ENCODE assay signal across 8 cellular contexts in the genomic region with DNA sequence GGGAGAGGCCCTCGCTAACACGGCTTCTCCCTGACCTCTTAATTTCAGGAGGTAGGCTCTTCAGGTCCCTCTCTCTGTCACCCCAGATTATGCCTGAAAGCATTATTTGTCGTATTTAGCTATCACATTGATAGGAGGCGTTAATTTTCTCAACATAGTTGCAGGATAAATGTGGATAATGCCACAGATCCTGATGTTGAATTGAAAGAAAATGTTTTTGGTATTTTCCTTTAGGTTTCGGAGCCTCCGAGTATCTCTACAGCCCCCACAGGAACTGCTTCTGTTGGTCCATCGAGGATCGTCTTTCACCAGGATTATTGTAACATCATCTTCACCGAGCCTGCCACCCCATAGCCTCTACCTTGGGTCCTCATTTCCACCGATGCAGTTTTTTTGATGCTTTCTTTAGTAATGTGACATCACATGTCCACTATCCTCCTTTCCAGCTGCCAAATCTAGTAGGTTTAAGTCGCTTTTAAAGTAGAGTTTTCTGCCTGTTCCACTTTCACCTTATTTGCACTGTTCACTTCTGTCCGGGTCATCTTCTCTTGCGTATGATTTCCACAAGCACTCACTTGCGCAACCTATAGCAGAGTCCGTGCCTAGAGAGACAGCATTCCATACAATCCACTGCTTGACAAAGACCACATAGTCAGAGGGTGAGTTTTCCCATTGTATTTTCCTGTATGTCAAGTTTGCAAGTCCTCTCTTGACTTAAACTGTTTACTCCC. TPM values are rescaled to one million over a fixed set of nuclear protein-coding genes. Genes with fewer than 3 reads are reported as not detected.
A peak's percentile ranks its signal among the peaks of the same experiment; 100 is the strongest.
DNase-seq lines count a peak whose midpoint lies in the region; ATAC-seq and TF ChIP-seq lines count a peak whose summit lies in the region.

No MANE protein-coding gene starts in this region.

- H3K79me2 ChIP-seq in HCT116 (ENCODE audit: insufficient read depth, low read length) (peaks cover 7% of the 10 kb centered on the region; the same call in 1 of the 2 replicates), neural progenitor cell (ENCODE audit: low read depth) (peaks cover 24% of the 10 kb centered on the region)

- peaks cover 40% of the 10 kb centered on the region for H3K36me3 Mint-ChIP-seq in neural progenitor cell

- CTCF ChIA-PET in HCT116 (lab: Charles Lee), result no interaction called here

- H3K9me2 ChIP-seq in HCT116 (ENCODE audit: insufficient read depth), result no peaks in the 10 kb centered on the region

- peaks cover 17% of the 10 kb centered on the region for H3K4me1 Mint-ChIP-seq in neural progenitor cell

- no peaks in the 10 kb centered on the region for H4K20me1 ChIP-seq in BLaER1
- H4K20me1 ChIP-seq in HCT116 (ENCODE audit: insufficient read depth), result no peaks in the 10 kb centered on the region
- H4K20me1 ChIP-seq in neural progenitor cell (ENCODE audit: low read depth), result no peaks in the 10 kb centered on the region

- H3K27me3 ChIP-seq in BLaER1 (peaks cover 14% of the 10 kb centered on the region), HCT116 (ENCODE audit: insufficient read depth, low read length) (no peaks in the 10 kb centered on the region), esophagus muscularis mucosa (no peaks in the 10 kb centered on the region), neural progenitor cell (peaks cover 28% of the 10 kb centered on the region)

- no peak for TF ChIP-seq RAD21 in HCT116 (IDR thresholded peaks at IDR 0.05; ENCODE audit: low read depth)

- H3K4me2 ChIP-seq in BLaER1 (peak overlapping the region; percentile 92), HCT116 (ENCODE audit: low read length) (peak overlapping the region; percentile 83), neural progenitor cell (peak overlapping the region; percentile 96)

- peaks cover 19% of the 10 kb centered on the region for H3K9me3 Mint-ChIP-seq in neural progenitor cell

- peaks cover 8% of the 10 kb centered on the region for H3F3A ChIP-seq in neural progenitor cell (ENCODE audit: low read depth)

- ATAC-seq in HCT116, result no peak
- no peak for ATAC-seq in HG02884 (IDR thresholded peaks at IDR 0.05; ENCODE audit: unreplicated experiment)

- TF ChIP-seq CTCF in HCT116 (IDR thresholded peaks at IDR 0.05 in 2 of 3, conservative IDR thresholded peaks at IDR 0.05 in 1 of 3; ENCODE audit: borderline replicate concordance in 1 of 3, insufficient read depth in 1 of 3, low read depth in 2 of 3, low read length in 2 of 3), result no peak
- no peak for TF ChIP-seq CTCF in esophagus muscularis mucosa (IDR thresholded peaks at IDR 0.05)
- TF ChIP-seq CTCF in neural progenitor cell (IDR thresholded peaks at IDR 0.05), result no peak

- peak overlapping the region; percentile 90 for H3K4me3 Mint-ChIP-seq in neural progenitor cell

- POLR2A ChIA-PET in HCT116 (lab: Charles Lee), result no interaction called here

- H3K9me3 ChIP-seq in BLaER1, result peaks cover 29% of the 10 kb centered on the region
- 0 out of 4 replicates have a peak, but pooled peaks cover 0 to 4% of the 10 kb centered on the region in 2 experiments for H3K9me3 ChIP-seq in HCT116 (ENCODE audit: control insufficient read depth in 1 of 2, insufficient read depth in 1 of 2, low read depth in 1 of 2, low read length in 2 of 2)
- no peaks in the 10 kb centered on the region for H3K9me3 ChIP-seq in esophagus muscularis mucosa
- H3K9me3 ChIP-seq in neural progenitor cell (ENCODE audit: low read depth), result no peaks in the 10 kb centered on the region

- H3K36me3 ChIP-seq in BLaER1, result 0 out of 2 replicates have a peak, but pooled peaks cover 14% of the 10 kb centered on the region
- 0 out of 4 replicates have a peak, but pooled peaks cover 0 to 7% of the 10 kb centered on the region in 2 experiments for H3K36me3 ChIP-seq in HCT116 (ENCODE audit: control insufficient read depth in 1 of 2, insufficient read depth in 2 of 2, low read length in 2 of 2)
- H3K36me3 ChIP-seq in esophagus muscularis mucosa, result no peaks in the 10 kb centered on the region
- H3K36me3 ChIP-seq in neural progenitor cell, result peaks cover 6% of the 10 kb centered on the region

- BruUV-seq in HCT116 (replicated peaks; lab: Mats Ljungman, UMichigan), result no TSS peak

- 27% methylated on average over 15 of the region's 15 CpGs for WGBS in esophagus muscularis mucosa

- H3K27me3 Mint-ChIP-seq in neural progenitor cell (ENCODE audit: insufficient read depth, low read depth), result peaks cover 9% of the 10 kb centered on the region

- peak overlapping the region; percentile 42 for H3K27ac Mint-ChIP-seq in neural progenitor cell

- no peak for DNase-seq in HCT116 (ENCODE audit: low read depth, low spot score)
- DNase-seq in SW480 (ENCODE audit: low spot score), result peak; percentile 50
- no peak for DNase-seq in esophagus muscularis mucosa (ENCODE audit: extremely low spot score)
- peak; percentile 28 for DNase-seq in neural progenitor cell (ENCODE audit: low spot score)
- no peak for DNase-seq in NCI-H2196 treated with DMSO at 0.1 percent for 48 hours (lab: John Stamatoyannopoulos, UW; ENCODE audit: unreplicated experiment)
- DNase-seq in stimulated activated CD4-positive, alpha-beta T cell treated with anti-CD3 and anti-CD28 coated beads, Interleukin-2, amount 100 ng/mL, for 24 hours, result no peak

- peak overlapping the region; percentile 90 for H3K9ac ChIP-seq in BLaER1
- H3K9ac ChIP-seq in HCT116 (ENCODE audit: low read length), result peak overlapping the region; percentile 71
- H3K9ac ChIP-seq in neural progenitor cell, result peak overlapping the region; percentile 25

- peaks cover 17% of the 10 kb centered on the region for H3K4me1 ChIP-seq in BLaER1
- peaks cover 3 to 18% of the 10 kb centered on the region in 2 experiments; a peak in 3 of 4 replicates for H3K4me1 ChIP-seq in HCT116 (ENCODE audit: control insufficient read depth in 1 of 2, insufficient read depth in 2 of 2, low read length in 2 of 2)
- H3K4me1 ChIP-seq in esophagus muscularis mucosa, result peaks cover 15 to 20% (median 18%) of the 10 kb centered on the region in 4 donors
- peaks cover 9% of the 10 kb centered on the region for H3K4me1 ChIP-seq in neural progenitor cell

- TF ChIP-seq EP300 in esophagus muscularis mucosa (IDR thresholded peaks at IDR 0.05), result no peak

- intact Hi-C loops in HCT116 (cut with micrococcal nuclease), result loop anchor here (2.0 kb wide), 1 partner anchor 293 kb away; no protein-coding TSS in a partner anchor
- intact Hi-C loops in esophagus muscularis mucosa (cut with DNase I), result loop anchor here (1.0 to 5.0 kb wide), 2 partner anchors 58 to 290 kb away; no protein-coding TSS in a partner anchor

- H2AFZ ChIP-seq in HCT116 (ENCODE audit: low read depth, low read length, poor library complexity, severe bottlenecking) (no peak overlapping the region), neural progenitor cell (replicated peaks) (peak overlapping the region; percentile 78)

- peak overlapping the region; percentile 89 for H3K4me3 ChIP-seq in BLaER1
- peak overlapping the region; percentile 70 to 71 for H3K4me3 ChIP-seq in HCT116 (replicated peaks in 1 of 2; ENCODE audit: low read depth in 1 of 2, low read length in 2 of 2)
- H3K4me3 ChIP-seq in esophagus muscularis mucosa, result peak overlapping the region; percentile 88 to 92 (median 90)
- peak overlapping the region; percentile 76 for H3K4me3 ChIP-seq in neural progenitor cell

- TF ChIP-seq POLR2A in HCT116 (IDR thresholded peaks at IDR 0.05; ENCODE audit: borderline replicate concordance, extremely low read depth, insufficient read depth, insufficient read length) (no peak), esophagus muscularis mucosa (IDR thresholded peaks at IDR 0.05; ENCODE audit: low read depth) (no peak)

- RAD21 ChIA-PET in HCT116 (lab: Charles Lee; ENCODE audit: low non-redundant PET in 1 of 2, low total read pairs in 2 of 2, uncharacterized antibody in 2 of 2, unreplicated experiment in 2 of 2), result no interaction called here

- H3K27ac ChIP-seq in BLaER1 (peak overlapping the region; percentile 85), HCT116 (ENCODE audit: low read depth, low read length) (peak overlapping the region; percentile 68), esophagus muscularis mucosa (replicated peaks in 1 of 4) (peak overlapping the region; percentile 82 to 86 (median 86)), neural progenitor cell (no peak overlapping the region)

TF ChIP-seq in HCT116, 20 proteins besides CTCF, POLR2A, EP300 and RAD21:
- TF ChIP-seq CEBPB (IDR thresholded peaks at IDR 0.05; ENCODE audit: low read depth) (peak; percentile 82), CBX3 (IDR thresholded peaks at IDR 0.05; ENCODE audit: low read depth) (no peak)
TF ChIP-seq in HCT116: peak in this region for 1.

RNA-seq across cellular contexts. Expression of a gene that starts 0.7 kb away (rescaled TPM):
- total RNA-seq in HCT116 (2021; ENCODE audit: unreplicated experiment), result 10.3 TPM
- 3.7 and 6.1 TPM in 2 replicates for polyA plus RNA-seq in HCT116 (2012)
- 1 to 10 TPM; 2.1 to 2.5 (median 2.4) TPM for total RNA-seq in esophagus muscularis mucosa
- 17.9 and 28.1 TPM in 2 replicates for total RNA-seq in neural progenitor cell (ENCODE audit: low replicate concordance)

RNA-seq across cellular contexts. Expression of a gene that starts 55.0 kb away (rescaled TPM):
- 17.2 TPM for total RNA-seq in HCT116 (2021; ENCODE audit: unreplicated experiment)
- 4.8 and 6.1 TPM in 2 replicates for polyA plus RNA-seq in HCT116 (2012)
- 10 to 100 TPM; 22.4 to 27.2 (median 26.0) TPM for total RNA-seq in esophagus muscularis mucosa
- 29.5 and 40.3 TPM in 2 replicates for total RNA-seq in neural progenitor cell (ENCODE audit: low replicate concordance)

Comparison
In these comparisons a context has a peak if more than half of its experiments do, and no peak if none do; other contexts are left out.
1. H3K9ac ChIP-seq: peak in every context shown above with its lines; median percentile 90 in BLaER1; 71 in HCT116; 25 in neural progenitor cell.
2. DNase-seq: peak in SW480 (single experiment) and neural progenitor cell (single experiment); none in HCT116 (single experiment), esophagus muscularis mucosa (single experiment), NCI-H2196 treated with DMSO at 0.1 percent for 48 hours (single experiment) and stimulated activated CD4-positive, alpha-beta T cell treated with anti-CD3 and anti-CD28 coated beads, Interleukin-2, amount 100 ng/mL, for 24 hours (0 of 2).
3. Peak in every context shown above with its lines, with median percentiles within 50 percentile points of each other: H3K4me2 ChIP-seq and H3K4me3 ChIP-seq.